18 cellular contexts compared by ENCODE assay signal in the genomic region with DNA sequence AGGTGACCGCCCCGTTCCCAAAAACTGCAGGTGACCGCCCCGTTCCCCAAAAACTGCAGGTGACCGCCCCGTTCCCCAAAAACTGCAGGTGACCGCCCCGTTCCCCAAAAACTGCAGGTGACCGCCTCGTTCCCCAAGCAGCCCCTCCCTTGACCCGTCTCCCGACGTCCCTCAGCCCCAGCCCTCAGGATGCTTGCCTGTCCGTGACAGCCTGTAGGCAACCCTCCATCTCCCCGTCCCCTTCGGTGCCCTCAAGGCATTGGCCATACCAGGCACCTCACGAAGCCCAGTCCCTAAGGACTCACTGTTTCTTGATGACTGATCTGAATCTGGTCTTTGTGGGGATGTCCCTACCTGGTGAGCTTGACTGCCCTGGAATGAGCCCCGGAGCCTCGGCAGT. TPM values are rescaled to one million over a fixed set of nuclear protein-coding genes. Genes with fewer than 3 reads are reported as not detected.
DNase-seq lines count a peak whose midpoint lies in the region; ATAC-seq and TF ChIP-seq lines count a peak whose summit lies in the region.
"Had no signal": no experiment of that assay in that cellular context is flagged by ENCODE, and none has a peak within 500 bp of the region (broad histone marks: within the 10 kb centered on the region; RNA-seq: fewer than 3 reads in every experiment).

No MANE protein-coding gene starts in this region.

- no peaks in the 10 kb centered on the region for H3K4me1 Mint-ChIP-seq in T-helper 1 cell treated with Interleukin-12 subunit alpha and Interleukin-12 subunit beta and Interleukin-4 antibody, amounts not matched to agents 30 μg/mL and 1 μg/mL, for 36 hours (ENCODE audit: low read depth)
- H3K4me1 Mint-ChIP-seq in glutamatergic neuron (ENCODE audit: low read depth, unreplicated experiment) = peaks cover 4% of the 10 kb centered on the region
- H3K4me1 Mint-ChIP-seq in activated CD4-positive, alpha-beta memory T cell treated with anti-CD3 and anti-CD28 coated beads for 36 hours (ENCODE audit: low read depth) = no peaks in the 10 kb centered on the region
- H3K4me1 Mint-ChIP-seq: B cell; CD4-positive, CD25-positive, alpha-beta regulatory T cell had no signal

- H3K9me3 ChIP-seq in osteoblast (ENCODE audit: low read depth, low read length) = no peaks in the 10 kb centered on the region
- H3K9me3 ChIP-seq: BLaER1, Caco-2 had no signal

- no peaks in the 10 kb centered on the region for H3K27me3 Mint-ChIP-seq in T-helper 1 cell treated with Interleukin-12 subunit alpha and Interleukin-12 subunit beta and Interleukin-4 antibody, amounts not matched to agents 30 μg/mL and 1 μg/mL, for 36 hours (ENCODE audit: low read depth)
- peaks cover 5% of the 10 kb centered on the region for H3K27me3 Mint-ChIP-seq in glutamatergic neuron (ENCODE audit: unreplicated experiment)
- H3K27me3 Mint-ChIP-seq in activated CD4-positive, alpha-beta memory T cell treated with anti-CD3 and anti-CD28 coated beads for 36 hours = no peaks in the 10 kb centered on the region
- H3K27me3 Mint-ChIP-seq: B cell; CD4-positive, CD25-positive, alpha-beta regulatory T cell had no signal

- CTCF ChIA-PET in activated CD4-positive, alpha-beta memory T cell treated with anti-CD3 and anti-CD28 coated beads for 36 hours (lab: Charles Lee) = interaction anchor here (1.9 to 2.6 kb wide), 2 partner anchors 20 kb away, joined by 7 to 12 read pairs; no protein-coding TSS in a partner anchor

- no peaks in the 10 kb centered on the region for H3K27me3 ChIP-seq in osteoblast (ENCODE audit: insufficient read depth, low read length)
- H3K27me3 ChIP-seq: BLaER1 had no signal

- no peak overlapping the region for H3K27ac ChIP-seq in osteoblast (ENCODE audit: low read depth, low read length)
- H3K27ac ChIP-seq: 22Rv1, BLaER1, C4-2B had no signal

- H3K4me3 Mint-ChIP-seq in T-helper 1 cell treated with Interleukin-12 subunit alpha and Interleukin-12 subunit beta and Interleukin-4 antibody, amounts not matched to agents 30 μg/mL and 1 μg/mL, for 36 hours = no peak overlapping the region
- no peak overlapping the region for H3K4me3 Mint-ChIP-seq in glutamatergic neuron (ENCODE audit: unreplicated experiment)
- no peak overlapping the region for H3K4me3 Mint-ChIP-seq in activated CD4-positive, alpha-beta memory T cell treated with anti-CD3 and anti-CD28 coated beads for 36 hours
- H3K4me3 Mint-ChIP-seq: B cell; CD4-positive, CD25-positive, alpha-beta regulatory T cell; CD8-positive, alpha-beta T cell had no signal

- ATAC-seq in HG03457 (IDR thresholded peaks at IDR 0.05; ENCODE audit: unreplicated experiment) (no peak), GM19397 (IDR thresholded peaks at IDR 0.05; ENCODE audit: unreplicated experiment) (no peak)
- ATAC-seq: CD8-positive, alpha-beta T cell had no signal

- H3K27ac Mint-ChIP-seq in T-helper 1 cell treated with Interleukin-12 subunit alpha and Interleukin-12 subunit beta and Interleukin-4 antibody, amounts not matched to agents 30 μg/mL and 1 μg/mL, for 36 hours = peak overlapping the region; percentile 59
- H3K27ac Mint-ChIP-seq in glutamatergic neuron (ENCODE audit: unreplicated experiment) = no peak overlapping the region
- no peak overlapping the region for H3K27ac Mint-ChIP-seq in activated CD4-positive, alpha-beta memory T cell treated with anti-CD3 and anti-CD28 coated beads for 36 hours
- H3K27ac Mint-ChIP-seq: B cell; CD8-positive, alpha-beta T cell had no signal

- DNase-seq in T-helper 1 cell = no peak
- peak; percentile 9 for DNase-seq in glutamatergic neuron
- peak; percentile 23 for DNase-seq in osteoblast (ENCODE audit: insufficient read length, low spot score, missing footprints)
- DNase-seq in activated CD4-positive, alpha-beta memory T cell treated with anti-CD3 and anti-CD28 coated beads for 36 hours = no peak
- DNase-seq: Caco-2; CD4-positive, CD25-positive, alpha-beta regulatory T cell; CD8-positive, alpha-beta T cell; DMS153; DND-41; GOT3; HCEC 1CT had no signal

- H3K36me3 ChIP-seq in osteoblast (ENCODE audit: insufficient read depth, low read length) = peaks cover 4% of the 10 kb centered on the region

- no peaks in the 10 kb centered on the region for H3K79me2 ChIP-seq in osteoblast (ENCODE audit: insufficient read depth, low read length)

- no peak overlapping the region for H3K4me2 ChIP-seq in osteoblast (ENCODE audit: insufficient read depth, low read length)
- H3K4me2 ChIP-seq: BLaER1 had no signal

- H3K36me3 Mint-ChIP-seq in T-helper 1 cell treated with Interleukin-12 subunit alpha and Interleukin-12 subunit beta and Interleukin-4 antibody, amounts not matched to agents 30 μg/mL and 1 μg/mL, for 36 hours (ENCODE audit: low read depth) = peaks cover 3% of the 10 kb centered on the region
- no peaks in the 10 kb centered on the region for H3K36me3 Mint-ChIP-seq in glutamatergic neuron (ENCODE audit: unreplicated experiment)
- H3K36me3 Mint-ChIP-seq in activated CD4-positive, alpha-beta memory T cell treated with anti-CD3 and anti-CD28 coated beads for 36 hours = peaks cover 2% of the 10 kb centered on the region

- H2AFZ ChIP-seq in osteoblast (ENCODE audit: low read length) = no peak overlapping the region

- peaks cover 21% of the 10 kb centered on the region for H4K20me1 ChIP-seq in osteoblast (ENCODE audit: insufficient read depth, low read length)

- intact Hi-C loops in activated CD4-positive, alpha-beta memory T cell treated with anti-CD3 and anti-CD28 coated beads for 36 hours (cut with micrococcal nuclease) = no loop called here

- H3K9me3 Mint-ChIP-seq in T-helper 1 cell treated with Interleukin-12 subunit alpha and Interleukin-12 subunit beta and Interleukin-4 antibody, amounts not matched to agents 30 μg/mL and 1 μg/mL, for 36 hours = no peaks in the 10 kb centered on the region
- H3K9me3 Mint-ChIP-seq in glutamatergic neuron (ENCODE audit: unreplicated experiment) = peaks cover 3% of the 10 kb centered on the region
- H3K9me3 Mint-ChIP-seq in activated CD4-positive, alpha-beta memory T cell treated with anti-CD3 and anti-CD28 coated beads for 36 hours = no peaks in the 10 kb centered on the region
- H3K9me3 Mint-ChIP-seq: CD4-positive, CD25-positive, alpha-beta regulatory T cell; CD8-positive, alpha-beta T cell had no signal

- POLR2A ChIA-PET in activated CD4-positive, alpha-beta memory T cell treated with anti-CD3 and anti-CD28 coated beads for 36 hours (lab: Charles Lee) = no interaction called here

- H3K4me3 ChIP-seq in osteoblast (ENCODE audit: insufficient read depth, low read length) = no peak overlapping the region
- H3K4me3 ChIP-seq: BLaER1 had no signal

- TF ChIP-seq CTCF in glutamatergic neuron (IDR thresholded peaks at IDR 0.05; ENCODE audit: partially characterized antibody, unreplicated experiment) (no peak), osteoblast (IDR thresholded peaks at IDR 0.05; ENCODE audit: extremely low read depth, low read depth, low read length) (no peak)

- peaks cover 10% of the 10 kb centered on the region for H3K4me1 ChIP-seq in osteoblast (ENCODE audit: insufficient read depth, low read length)
- H3K4me1 ChIP-seq: Caco-2 had no signal

RNA-seq across cellular contexts. Expression of gene SGSM2, which starts 25.1 kb away (rescaled TPM):
- total RNA-seq in glutamatergic neuron (ENCODE audit: unreplicated experiment) (111 TPM), osteoblast (35.4 and 37.3 TPM in 2 replicates)
- 10 to 100 TPM; 32.7 to 33.4 TPM for total RNA-seq in activated CD4-positive, alpha-beta memory T cell treated with anti-CD3 and anti-CD28 coated beads for 36 hours

RNA-seq across cellular contexts. Expression of gene TSR1, which starts 26.2 kb away (rescaled TPM):
- total RNA-seq in glutamatergic neuron (ENCODE audit: unreplicated experiment) (25.6 TPM), osteoblast (37.7 and 42.0 TPM in 2 replicates)
- total RNA-seq in activated CD4-positive, alpha-beta memory T cell treated with anti-CD3 and anti-CD28 coated beads for 36 hours = 10 to 100 TPM; 55.1 to 55.9 TPM

RNA-seq across cellular contexts. Expression of gene MNT, which starts 38.4 kb away (rescaled TPM):
- total RNA-seq in glutamatergic neuron (ENCODE audit: unreplicated experiment) (41.0 TPM), osteoblast (12.3 and 14.1 TPM in 2 replicates)
- total RNA-seq in activated CD4-positive, alpha-beta memory T cell treated with anti-CD3 and anti-CD28 coated beads for 36 hours = 10 to 100 TPM; 13.9 to 18.1 TPM

RNA-seq across cellular contexts. Expression of gene SRR, which starts 58.7 kb away (rescaled TPM):
- 22.0 TPM for total RNA-seq in glutamatergic neuron (ENCODE audit: unreplicated experiment)
- 20.6 and 22.4 TPM in 2 replicates for total RNA-seq in osteoblast
- total RNA-seq in activated CD4-positive, alpha-beta memory T cell treated with anti-CD3 and anti-CD28 coated beads for 36 hours = 10 to 100 TPM; 20.0 to 22.2 TPM

RNA-seq across cellular contexts. Expression of gene SMG6, which starts 58.8 kb away (rescaled TPM):
- total RNA-seq in glutamatergic neuron (ENCODE audit: unreplicated experiment) (42.7 TPM), osteoblast (35.9 and 42.7 TPM in 2 replicates)
- total RNA-seq in activated CD4-positive, alpha-beta memory T cell treated with anti-CD3 and anti-CD28 coated beads for 36 hours = 10 to 100 TPM; 17.2 to 20.3 TPM

Comparison
In these comparisons a context has a peak if more than half of its experiments do, and no peak if none do; other contexts are left out.
1. DNase-seq: peak in glutamatergic neuron (single experiment) and osteoblast (single experiment); none in T-helper 1 cell (0 of 5) and activated CD4-positive, alpha-beta memory T cell treated with anti-CD3 and anti-CD28 coated beads for 36 hours (single experiment).